In genomic region chr14:99266181-99267178, GRCh38 we compare ENCODE assay signal across 8 cellular contexts. TPM values are rescaled to one million over a fixed set of nuclear protein-coding genes. Genes with fewer than 3 reads are reported as not detected.
DNase-seq lines count a peak whose midpoint lies in the region; ATAC-seq and TF ChIP-seq lines count a peak whose summit lies in the region.

No MANE protein-coding gene starts in this region.

- H4K20me1 ChIP-seq in OCI-LY7 (ENCODE audit: insufficient read depth, low read length) = no peaks in the 10 kb centered on the region

- H2AFZ ChIP-seq in OCI-LY7 (ENCODE audit: low read length) = no peak overlapping the region

- no peaks in the 10 kb centered on the region for H3K4me1 ChIP-seq in OCI-LY7 (ENCODE audit: insufficient read depth, low read length, poor library complexity, severe bottlenecking)
- H3K4me1 ChIP-seq in esophagus squamous epithelium = peaks cover 10 to 100% (median 11%) of the 10 kb centered on the region in 3 donors

- intact Hi-C loops in OCI-LY7 (cut with micrococcal nuclease; ENCODE audit: unreplicated experiment) = loop anchor here (1.0 kb wide), 1 partner anchor 1128 kb away; no protein-coding TSS in a partner anchor
- intact Hi-C loops in esophagus squamous epithelium (cut with DNase I) = no loop called here

- DNase-seq in AG09309 (ENCODE audit: low read depth) (peak; percentile 16), HPDE6-E6E7 (ENCODE audit: extremely low spot score) (peak; percentile 67), OCI-LY7 (ENCODE audit: low spot score) (peak; percentile 58), esophagus squamous epithelium (lab: John Stamatoyannopoulos, UW) (no peak), nephron progenitor cell (peak; percentile 88)
- DNase-seq in activated T-cell treated with anti-CD3 and anti-CD28 coated beads, Interleukin-2, amount 50 U/mL, for 4 hours = peak; percentile 88

- H3K9me3 Mint-ChIP-seq in activated T-cell treated with anti-CD3 and anti-CD28 coated beads, Interleukin-2, amount 50 U/mL, for 4 hours = no peaks in the 10 kb centered on the region
- H3K9me3 Mint-ChIP-seq in nephron progenitor cell = no peaks in the 10 kb centered on the region
- no peaks in the 10 kb centered on the region for H3K9me3 Mint-ChIP-seq in stimulated activated naive CD8-positive, alpha-beta T cell treated with anti-CD3 and anti-CD28 coated beads, Interleukin-15, Interleukin-2, amounts not matched to agents 100 ng/mL and 50 ng/mL, for 24 hours

- H3K79me2 ChIP-seq in OCI-LY7 (ENCODE audit: insufficient read depth, low read depth, low read length) = no peaks in the 10 kb centered on the region

- H3K27ac ChIP-seq in OCI-LY7 (ENCODE audit: low read depth, low read length, poor library complexity, severe bottlenecking) (no peak overlapping the region), esophagus squamous epithelium (peak overlapping the region; percentile 11 to 92 (median 66))

- TF ChIP-seq POLR2A in esophagus squamous epithelium (IDR thresholded peaks at IDR 0.05) = no peak

- H3K9me2 ChIP-seq in OCI-LY7 (ENCODE audit: insufficient read depth, low read length) = no peaks in the 10 kb centered on the region

- H3K36me3 ChIP-seq in OCI-LY7 (ENCODE audit: insufficient read depth, low read length) (no peaks in the 10 kb centered on the region), esophagus squamous epithelium (no peaks in the 10 kb centered on the region)

- TF ChIP-seq CTCF in AG09309 (IDR thresholded peaks at IDR 0.05; ENCODE audit: control insufficient read depth, insufficient read depth, low read depth, low read length, missing control alignments) (peak; percentile 98), OCI-LY7 (conservative IDR thresholded peaks at IDR 0.05; ENCODE audit: low read length) (peak; percentile 100), esophagus squamous epithelium (IDR thresholded peaks at IDR 0.05) (peak; percentile 81 to 100 (median 98)), nephron progenitor cell (IDR thresholded peaks at IDR 0.05) (peak; percentile 100)

- peaks cover 67% of the 10 kb centered on the region for H3K4me1 Mint-ChIP-seq in activated T-cell treated with anti-CD3 and anti-CD28 coated beads, Interleukin-2, amount 50 U/mL, for 4 hours (ENCODE audit: low read depth)
- peaks cover 84% of the 10 kb centered on the region for H3K4me1 Mint-ChIP-seq in nephron progenitor cell
- peaks cover 76% of the 10 kb centered on the region for H3K4me1 Mint-ChIP-seq in stimulated activated naive CD8-positive, alpha-beta T cell treated with anti-CD3 and anti-CD28 coated beads, Interleukin-15, Interleukin-2, amounts not matched to agents 100 ng/mL and 50 ng/mL, for 24 hours (ENCODE audit: low read depth)

- 11 to 13% methylated on average over 31 of the region's 31 CpGs for WGBS in esophagus squamous epithelium, 2 donors

- peak; percentile 87 for ATAC-seq in GM18519 (IDR thresholded peaks at IDR 0.05; ENCODE audit: low FRiP score, unreplicated experiment)
- peak; percentile 42 to 49 for ATAC-seq in activated T-cell treated with anti-CD3 and anti-CD28 coated beads, Interleukin-2, amount 50 U/mL, for 4 hours

- peaks cover 2% of the 10 kb centered on the region for H3K36me3 Mint-ChIP-seq in activated T-cell treated with anti-CD3 and anti-CD28 coated beads, Interleukin-2, amount 50 U/mL, for 4 hours (ENCODE audit: insufficient read depth)
- H3K36me3 Mint-ChIP-seq in nephron progenitor cell (ENCODE audit: low read depth) = no peaks in the 10 kb centered on the region
- H3K36me3 Mint-ChIP-seq in stimulated activated naive CD8-positive, alpha-beta T cell treated with anti-CD3 and anti-CD28 coated beads, Interleukin-15, Interleukin-2, amounts not matched to agents 100 ng/mL and 50 ng/mL, for 24 hours (ENCODE audit: low read depth) = peaks cover 49% of the 10 kb centered on the region

- H3K4me3 ChIP-seq in AG09309 (ENCODE audit: control insufficient read depth, low read depth, low read length) = no peak overlapping the region
- H3K4me3 ChIP-seq in OCI-LY7 (ENCODE audit: low read depth, low read length, poor library complexity, severe bottlenecking) = no peak overlapping the region
- H3K4me3 ChIP-seq in esophagus squamous epithelium = peak overlapping the region in 3 of 4 donors; percentile 4 to 39 (median 31)

- no peaks in the 10 kb centered on the region for H3K9me3 ChIP-seq in OCI-LY7 (ENCODE audit: low read length)
- H3K9me3 ChIP-seq in esophagus squamous epithelium = no peaks in the 10 kb centered on the region

- no TSS peak for BruUV-seq in OCI-LY7 (replicated peaks; lab: Mats Ljungman, UMichigan)

- H3K4me3 Mint-ChIP-seq in activated T-cell treated with anti-CD3 and anti-CD28 coated beads, Interleukin-2, amount 50 U/mL, for 4 hours = peak overlapping the region; percentile 90
- H3K4me3 Mint-ChIP-seq in nephron progenitor cell = peak overlapping the region; percentile 71
- peak overlapping the region; percentile 88 for H3K4me3 Mint-ChIP-seq in stimulated activated naive CD8-positive, alpha-beta T cell treated with anti-CD3 and anti-CD28 coated beads, Interleukin-15, Interleukin-2, amounts not matched to agents 100 ng/mL and 50 ng/mL, for 24 hours

- CTCF ChIA-PET in OCI-LY7 (lab: Charles Lee; ENCODE audit: unreplicated experiment) = no interaction called here

- peaks cover 0 to 69% (median 0%) of the 10 kb centered on the region in 4 donors for H3K27me3 ChIP-seq in esophagus squamous epithelium

- H3K4me2 ChIP-seq in OCI-LY7 (ENCODE audit: low read length) = no peak overlapping the region

- H3K27me3 Mint-ChIP-seq in activated T-cell treated with anti-CD3 and anti-CD28 coated beads, Interleukin-2, amount 50 U/mL, for 4 hours (ENCODE audit: low read depth) = no peaks in the 10 kb centered on the region
- peaks cover 90% of the 10 kb centered on the region for H3K27me3 Mint-ChIP-seq in nephron progenitor cell (ENCODE audit: low read depth, poor library complexity)
- peaks cover 12% of the 10 kb centered on the region for H3K27me3 Mint-ChIP-seq in stimulated activated naive CD8-positive, alpha-beta T cell treated with anti-CD3 and anti-CD28 coated beads, Interleukin-15, Interleukin-2, amounts not matched to agents 100 ng/mL and 50 ng/mL, for 24 hours

- POLR2A ChIA-PET in OCI-LY7 (lab: Charles Lee) = no interaction called here

- no peak overlapping the region for H3K27ac Mint-ChIP-seq in nephron progenitor cell
- peak overlapping the region; percentile 99 for H3K27ac Mint-ChIP-seq in stimulated activated naive CD8-positive, alpha-beta T cell treated with anti-CD3 and anti-CD28 coated beads, Interleukin-15, Interleukin-2, amounts not matched to agents 100 ng/mL and 50 ng/mL, for 24 hours

RNA-seq across cellular contexts. Expression of gene BCL11B, which starts 5.5 kb away (rescaled TPM):
- not detected in 2 replicates for total RNA-seq in OCI-LY7 (2014; rRNA removed; shearing (Covaris generic))
- total RNA-seq in OCI-LY7 (2022) = not detected in 2 replicates
- total RNA-seq in activated T-cell treated with anti-CD3 and anti-CD28 coated beads, Interleukin-2, amount 50 U/mL, for 4 hours = 10 to 100 TPM; 54.6 to 64.6 (median 62.4) TPM
- 10 to 100 TPM; 10.1 to 19.3 (median 12.9) TPM for total RNA-seq in esophagus squamous epithelium

Comparison
In these comparisons a context has a peak if more than half of its experiments do, and no peak if none do; other contexts are left out.
1. H3K4me3 ChIP-seq: peak in esophagus squamous epithelium (3 of 4); none in AG09309 (single experiment) and OCI-LY7 (single experiment).
2. RNA of gene BCL11B, which starts 5.5 kb away (total RNA-seq): 54.6 to 64.6 TPM in activated T-cell treated with anti-CD3 and anti-CD28 coated beads, Interleukin-2, amount 50 U/mL, for 4 hours and 10.1 to 19.3 TPM in esophagus squamous epithelium; not detected in OCI-LY7; every median in the first group is over 10 times any median in the second.
3. Peak in every context shown above with its lines, with median percentiles within 50 percentile points of each other: CTCF ChIP-seq and H3K4me3 Mint-ChIP-seq.